ENCODE assay signal across 34 cellular contexts in the genomic region with DNA sequence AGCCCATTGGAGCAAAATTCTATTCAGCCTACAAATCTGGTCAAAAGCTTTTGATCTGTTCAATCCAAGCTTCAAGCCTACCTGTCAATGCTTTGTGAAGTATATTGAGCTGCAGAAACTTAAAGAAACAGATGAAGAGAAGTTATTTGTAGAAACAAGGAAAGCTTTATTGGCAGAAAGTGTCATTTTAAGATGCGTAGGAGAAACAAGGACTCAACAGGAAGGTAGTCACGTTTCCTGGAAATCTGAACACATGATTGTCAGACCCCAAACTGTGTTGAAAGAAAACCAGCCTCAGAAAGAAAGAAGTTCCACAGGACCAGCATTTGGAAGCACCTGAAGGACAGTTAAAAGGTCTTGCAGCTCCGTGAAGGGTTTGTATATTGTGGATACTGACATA. TPM values are rescaled to one million over a fixed set of nuclear protein-coding genes. Genes with fewer than 3 reads are reported as not detected.
"Had no signal": no experiment of that assay in that cellular context is flagged by ENCODE, and none has a peak within 500 bp of the region (broad histone marks: within the 10 kb centered on the region; RNA-seq: fewer than 3 reads in every experiment).

No MANE protein-coding gene starts in this region.

- H3K36me3 ChIP-seq: adrenal gland, cardiac muscle cell, heart left ventricle, ovary, upper lobe of left lung, vagina had no signal

- DNase-seq: activated CD4-positive, alpha-beta T cell treated with anti-CD3 and anti-CD28 coated beads, Interleukin-2, amount 10 ng/mL, durations not matched to agents 24 days and 14 days; activated CD4-positive, CD25-positive, alpha-beta regulatory T cell treated with anti-CD3 and anti-CD28 coated beads, Interleukin-2, amount 50 U/mL, for 72 hours; activated CD8-positive, alpha-beta memory T cell treated with anti-CD3 and anti-CD28 coated beads, Interleukin-2, amount 50 U/mL, for 4 hours; activated effector memory CD4-positive, alpha-beta T cell treated with anti-CD3 and anti-CD28 coated beads, Interleukin-2, amount 50 U/mL, for 16 hours; activated naive CD4-positive, alpha-beta T cell treated with anti-CD3 and anti-CD28 coated beads for 36 hours; activated T-cell treated with anti-CD3 and anti-CD28 coated beads, Interleukin-2, amount 50 U/mL, for 48 hours; adrenal gland; aorta; body of pancreas; endodermal cell; foreskin fibroblast; heart left ventricle; midbrain; naive thymus-derived CD4-positive, alpha-beta T cell; ovary; stimulated activated CD4-positive, alpha-beta T cell treated with anti-CD3 and anti-CD28 coated beads, Interleukin-1b, Interleukin-23, amount 100 ng/mL, for 48 hours; stimulated activated CD4-positive, alpha-beta T cell treated with anti-CD3 and anti-CD28 coated beads, Interleukin-4, amount 100 ng/mL, for 4 hours; stimulated activated CD8-positive, alpha-beta memory T cell treated with anti-CD3 and anti-CD28 coated beads, Interleukin-4, amount 100 ng/mL, for 48 hours; stimulated activated naive CD8-positive, alpha-beta T cell treated with anti-CD3 and anti-CD28 coated beads, Interleukin-15, amount 100 ng/mL, for 72 hours; substantia nigra; SW 1271; T1000; upper lobe of left lung had no signal

- H3K4me1 Mint-ChIP-seq: endodermal cell had no signal

- H3K27ac ChIP-seq: adrenal gland, body of pancreas, cardiac muscle cell, heart left ventricle, ovary, SK-N-MC, skin epidermis, upper lobe of left lung, vagina had no signal

- H3K4me3 ChIP-seq: adrenal gland, body of pancreas, cardiac muscle cell, heart left ventricle, ovary, SK-N-MC, skin epidermis, upper lobe of left lung, vagina had no signal

- H3K9me3 Mint-ChIP-seq: activated CD4-positive, alpha-beta T cell treated with anti-CD3 and anti-CD28 coated beads, Interleukin-2, amount 10 ng/mL, durations not matched to agents 24 days and 14 days; activated naive CD4-positive, alpha-beta T cell treated with anti-CD3 and anti-CD28 coated beads for 36 hours; memory B cell; stimulated activated memory B cell treated with anti-CD40 and anti-IgM and Interleukin-4, amounts not matched to agents 10 μg/mL and 1 μg/mL and 100 μg/mL, for 72 hours; stimulated activated naive CD8-positive, alpha-beta T cell treated with anti-CD3 and anti-CD28 coated beads, Interleukin-15, amount 100 ng/mL, for 72 hours; T-helper 1 cell treated with Interleukin-12 subunit alpha and Interleukin-12 subunit beta and Interleukin-4 antibody, amounts not matched to agents 30 μg/mL and 1 μg/mL, for 36 hours had no signal

- H3K27ac Mint-ChIP-seq: activated CD4-positive, alpha-beta T cell treated with anti-CD3 and anti-CD28 coated beads, Interleukin-2, amount 10 ng/mL, durations not matched to agents 24 days and 14 days; activated naive CD4-positive, alpha-beta T cell treated with anti-CD3 and anti-CD28 coated beads for 36 hours; endodermal cell; memory B cell; progenitor cell of endocrine pancreas; stimulated activated memory B cell treated with anti-CD40 and anti-IgM and Interleukin-4, amounts not matched to agents 10 μg/mL and 1 μg/mL and 100 μg/mL, for 72 hours; T-helper 1 cell treated with Interleukin-12 subunit alpha and Interleukin-12 subunit beta and Interleukin-4 antibody, amounts not matched to agents 30 μg/mL and 1 μg/mL, for 36 hours had no signal

- H3K27me3 Mint-ChIP-seq: activated CD4-positive, alpha-beta T cell treated with anti-CD3 and anti-CD28 coated beads, Interleukin-2, amount 10 ng/mL, durations not matched to agents 24 days and 14 days; memory B cell; naive thymus-derived CD4-positive, alpha-beta T cell; stimulated activated memory B cell treated with anti-CD40 and anti-IgM and Interleukin-4, amounts not matched to agents 10 μg/mL and 1 μg/mL and 100 μg/mL, for 72 hours; stimulated activated naive CD8-positive, alpha-beta T cell treated with anti-CD3 and anti-CD28 coated beads, Interleukin-15, amount 100 ng/mL, for 72 hours had no signal

- H3K4me1 ChIP-seq: adrenal gland had no signal

- H3K9me3 ChIP-seq: adrenal gland, body of pancreas, heart left ventricle, ovary, upper lobe of left lung, vagina had no signal

- H3K4me3 Mint-ChIP-seq: activated CD4-positive, alpha-beta T cell treated with anti-CD3 and anti-CD28 coated beads, Interleukin-2, amount 10 ng/mL, durations not matched to agents 24 days and 14 days; activated naive CD4-positive, alpha-beta T cell treated with anti-CD3 and anti-CD28 coated beads for 36 hours; endodermal cell; memory B cell; naive thymus-derived CD4-positive, alpha-beta T cell; stimulated activated memory B cell treated with anti-CD40 and anti-IgM and Interleukin-4, amounts not matched to agents 10 μg/mL and 1 μg/mL and 100 μg/mL, for 72 hours; T-helper 1 cell treated with Interleukin-12 subunit alpha and Interleukin-12 subunit beta and Interleukin-4 antibody, amounts not matched to agents 30 μg/mL and 1 μg/mL, for 36 hours had no signal

- H3K27me3 ChIP-seq: adrenal gland, body of pancreas, cardiac muscle cell, heart left ventricle, ovary, upper lobe of left lung, vagina had no signal

- H3K36me3 Mint-ChIP-seq: memory B cell; naive thymus-derived CD4-positive, alpha-beta T cell; stimulated activated memory B cell treated with anti-CD40 and anti-IgM and Interleukin-4, amounts not matched to agents 10 μg/mL and 1 μg/mL and 100 μg/mL, for 72 hours had no signal

- ATAC-seq: body of pancreas; esophagus mucosa; heart left ventricle; naive thymus-derived CD4-positive, alpha-beta T cell; sciatic nerve; stimulated activated memory B cell treated with anti-CD40 and anti-IgM and Interleukin-4, amounts not matched to agents 10 μg/mL and 1 μg/mL and 100 μg/mL, for 72 hours; stimulated activated naive CD8-positive, alpha-beta T cell treated with anti-CD3 and anti-CD28 coated beads, Interleukin-15, amount 100 ng/mL, for 72 hours had no signal

RNA-seq across cellular contexts. Expression of gene MYO1G, which starts 58.7 kb away (rescaled TPM):
- total RNA-seq: renal cortical epithelial cell had no signal
